Comparison of ENCODE assay signal across 19 cellular contexts in genomic region chr21:27806261-27806660, GRCh38.
A peak's percentile ranks its signal among the peaks of the same experiment; 100 is the strongest.
DNase-seq lines count a peak whose midpoint lies in the region; ATAC-seq and TF ChIP-seq lines count a peak whose summit lies in the region.
"Had no signal": no experiment of that assay in that cellular context is flagged by ENCODE, and none has a peak within 500 bp of the region (broad histone marks: within the 10 kb centered on the region; RNA-seq: fewer than 3 reads in every experiment).

No MANE protein-coding gene starts in this region.

- no peak overlapping the region for H3K9ac ChIP-seq in PC-3 (ENCODE audit: low read length)
- H3K9ac ChIP-seq: BLaER1 treated with 17β-estradiol and CSF1 and Interleukin-3, amounts not matched to agents 10 nM and 100 nM; KMS-11 had no signal

- 33% methylated on average over 5 of the region's 5 CpGs for WGBS in hepatocyte (ENCODE audit: low lambda C conversion rate, missing lambda C conversion rate)
- WGBS in thyroid gland, 2 donors = 88 to 91% methylated on average over 5 of the region's 5 CpGs

- H2AFZ ChIP-seq in PC-3 (ENCODE audit: low read length) = no peak overlapping the region
- H2AFZ ChIP-seq in hepatocyte = no peak overlapping the region

- H3K4me2 ChIP-seq in PC-3 (ENCODE audit: low read length) (no peak overlapping the region), hepatocyte (peak overlapping the region; percentile 42)
- H3K4me2 ChIP-seq: BLaER1 treated with 17β-estradiol and CSF1 and Interleukin-3, amounts not matched to agents 10 nM and 100 nM; KMS-11 had no signal

- no peaks in the 10 kb centered on the region for H3F3A ChIP-seq in PC-3 (ENCODE audit: low read length, unreplicated experiment)

- intact Hi-C loops in PC-3 (cut with micrococcal nuclease) = no loop called here
- intact Hi-C loops in vagina (cut with DNase I) = no loop called here
- intact Hi-C loops in thyroid gland (cut with DNase I) = no loop called here

- H3K4me3 ChIP-seq in PC-3 (ENCODE audit: low read length) (no peak overlapping the region), hepatocyte (no peak overlapping the region), vagina (no peak overlapping the region), thyroid gland (replicated peaks in 1 of 3) (no peak overlapping the region)
- H3K4me3 ChIP-seq: BLaER1 treated with 17β-estradiol and CSF1 and Interleukin-3, amounts not matched to agents 10 nM and 100 nM; MG63 had no signal

- H4K20me1 ChIP-seq in PC-3 (ENCODE audit: low read length) (no peaks in the 10 kb centered on the region), hepatocyte (ENCODE audit: insufficient read depth, poor library complexity, severe bottlenecking) (no peaks in the 10 kb centered on the region)
- H4K20me1 ChIP-seq: BLaER1 treated with 17β-estradiol and CSF1 and Interleukin-3, amounts not matched to agents 10 nM and 100 nM had no signal

- H3K27ac ChIP-seq in PC-3 (ENCODE audit: low read length) (no peak overlapping the region), hepatocyte (peak overlapping the region; percentile 40), vagina (peak overlapping the region; percentile 24), thyroid gland (no peak overlapping the region)
- H3K27ac ChIP-seq: BLaER1 treated with 17β-estradiol and CSF1 and Interleukin-3, amounts not matched to agents 10 nM and 100 nM; KMS-11 had no signal

- H3K27me3 ChIP-seq in PC-3 (ENCODE audit: low read length) (no peaks in the 10 kb centered on the region), hepatocyte (no peaks in the 10 kb centered on the region), vagina (no peaks in the 10 kb centered on the region), thyroid gland (no peaks in the 10 kb centered on the region)
- H3K27me3 ChIP-seq: BLaER1 treated with 17β-estradiol and CSF1 and Interleukin-3, amounts not matched to agents 10 nM and 100 nM; MG63 had no signal

- BruUV-seq in PC-3 (replicated peaks; lab: Mats Ljungman, UMichigan) = no TSS peak

- H3K79me2 ChIP-seq in PC-3 (ENCODE audit: low read length) (no peaks in the 10 kb centered on the region), hepatocyte (no peaks in the 10 kb centered on the region)

- no peaks in the 10 kb centered on the region for H3K9me3 ChIP-seq in PC-3 (ENCODE audit: low read length)
- no peaks in the 10 kb centered on the region for H3K9me3 ChIP-seq in hepatocyte (ENCODE audit: low read depth)
- H3K9me3 ChIP-seq in vagina = no peaks in the 10 kb centered on the region
- H3K9me3 ChIP-seq in thyroid gland = no peaks in the 10 kb centered on the region

- H3K36me3 ChIP-seq in PC-3 (ENCODE audit: low read depth, low read length) = no peaks in the 10 kb centered on the region
- no peaks in the 10 kb centered on the region for H3K36me3 ChIP-seq in hepatocyte (replicated peaks; ENCODE audit: insufficient read depth, low read depth)
- H3K36me3 ChIP-seq in vagina = no peaks in the 10 kb centered on the region
- H3K36me3 ChIP-seq in thyroid gland = no peaks in the 10 kb centered on the region
- H3K36me3 ChIP-seq: BLaER1 treated with 17β-estradiol and CSF1 and Interleukin-3, amounts not matched to agents 10 nM and 100 nM; MG63 had no signal

- ATAC-seq in PC-3 (0 out of 2 replicates have a peak, but pooled peaks have one; percentile 21), GM18505 (IDR thresholded peaks at IDR 0.05; ENCODE audit: unreplicated experiment) (no peak)
- ATAC-seq: CD8-positive, alpha-beta T cell had no signal

- no peak for TF ChIP-seq CTCF in PC-3 (conservative IDR thresholded peaks at IDR 0.05; ENCODE audit: low read depth, low read length)
- no peak for TF ChIP-seq CTCF in hepatocyte (IDR thresholded peaks at IDR 0.05; ENCODE audit: poor library complexity)
- TF ChIP-seq CTCF in vagina (IDR thresholded peaks at IDR 0.05) = no peak
- no peak for TF ChIP-seq CTCF in thyroid gland (IDR thresholded peaks at IDR 0.05)

- CTCF ChIA-PET in PC-3 (lab: Charles Lee) = no interaction called here

- H3K4me1 ChIP-seq in PC-3 (ENCODE audit: insufficient read depth, low read length) (no peaks in the 10 kb centered on the region), hepatocyte (ENCODE audit: insufficient read depth) (peaks cover 7% of the 10 kb centered on the region), vagina (no peaks in the 10 kb centered on the region), thyroid gland (no peaks in the 10 kb centered on the region)
- H3K4me1 ChIP-seq: BLaER1 treated with 17β-estradiol and CSF1 and Interleukin-3, amounts not matched to agents 10 nM and 100 nM had no signal

- H3K9me2 ChIP-seq in PC-3 (replicated peaks; ENCODE audit: low read length) (no peaks in the 10 kb centered on the region), hepatocyte (replicated peaks; ENCODE audit: insufficient read depth) (no peaks in the 10 kb centered on the region)

- DNase-seq in H4 (ENCODE audit: low spot score) (peak; percentile 39), PC-3 (no peak), hepatocyte (ENCODE audit: low spot score) (peak; percentile 24), vagina (ENCODE audit: extremely low spot score in 2 of 2) (no peak), thyroid gland (no peak), NCI-H526 treated with DMSO at 0.1 percent for 48 hours (lab: John Stamatoyannopoulos, UW) (no peak)
- DNase-seq: Calu3; CD8-positive, alpha-beta T cell; DMS53; HCEC 1CT; NCI-H1048; NCI-H1436; NCI-H1930; NCI-H226; NCI-H524 treated with DMSO at 0.1 percent for 48 hours had no signal

- TF ChIP-seq POLR2A in vagina (IDR thresholded peaks at IDR 0.05) (no peak), thyroid gland (IDR thresholded peaks at IDR 0.05) (no peak), GM18505 (IDR thresholded peaks at IDR 0.05; ENCODE audit: borderline replicate concordance, extremely low read depth, insufficient read depth, insufficient read length) (no peak)

- POLR2A ChIA-PET in PC-3 (lab: Charles Lee; ENCODE audit: unreplicated experiment) = no interaction called here

Comparison
In these comparisons a context has a peak if more than half of its experiments do, and no peak if none do; other contexts are left out.
1. DNase-seq: peak in H4 (single experiment) and hepatocyte (single experiment); none in PC-3 (single experiment), vagina (0 of 2), thyroid gland (0 of 2) and NCI-H526 treated with DMSO at 0.1 percent for 48 hours (single experiment).
2. H3K27ac ChIP-seq: peak in hepatocyte (single experiment) and vagina (single experiment); none in PC-3 (single experiment) and thyroid gland (0 of 3).